Comparison of ENCODE assay signal across 8 cellular contexts in genomic region chr3:8964436-8965370, GRCh38. TPM values are rescaled to one million over a fixed set of nuclear protein-coding genes. Genes with fewer than 3 reads are reported as not detected.
A peak's percentile ranks its signal among the peaks of the same experiment; 100 is the strongest.
DNase-seq lines count a peak whose midpoint lies in the region; ATAC-seq and TF ChIP-seq lines count a peak whose summit lies in the region.

No MANE protein-coding gene starts in this region.

- no peaks in the 10 kb centered on the region for H3K9me3 Mint-ChIP-seq in activated T-cell treated with anti-CD3 and anti-CD28 coated beads, Interleukin-2, amount 50 U/mL, for 4 hours
- no peaks in the 10 kb centered on the region for H3K9me3 Mint-ChIP-seq in activated CD8-positive, alpha-beta T cell treated with anti-CD3 and anti-CD28 coated beads for 36 hours

- CTCF ChIA-PET in activated CD8-positive, alpha-beta T cell treated with anti-CD3 and anti-CD28 coated beads for 36 hours (lab: Charles Lee) = interaction anchor here (1.1 to 1.3 kb wide), 2 partner anchors 23 to 338 kb away, joined by 3 to 6 read pairs; no protein-coding TSS in a partner anchor

- ATAC-seq in activated T-cell treated with anti-CD3 and anti-CD28 coated beads, Interleukin-2, amount 50 U/mL, for 4 hours = no peak
- no peak for ATAC-seq in T-helper 17 cell
- no peak for ATAC-seq in activated CD8-positive, alpha-beta T cell treated with anti-CD3 and anti-CD28 coated beads for 36 hours

- H3K36me3 Mint-ChIP-seq in activated T-cell treated with anti-CD3 and anti-CD28 coated beads, Interleukin-2, amount 50 U/mL, for 4 hours (ENCODE audit: insufficient read depth) = no peaks in the 10 kb centered on the region
- H3K36me3 Mint-ChIP-seq in T-helper 17 cell (ENCODE audit: low read depth) = peaks cover 3% of the 10 kb centered on the region
- H3K36me3 Mint-ChIP-seq in activated CD8-positive, alpha-beta T cell treated with anti-CD3 and anti-CD28 coated beads for 36 hours (ENCODE audit: low read depth) = peaks cover 16% of the 10 kb centered on the region

- H3K4me1 Mint-ChIP-seq in activated T-cell treated with anti-CD3 and anti-CD28 coated beads, Interleukin-2, amount 50 U/mL, for 4 hours (ENCODE audit: low read depth) = peaks cover 21% of the 10 kb centered on the region
- peaks cover 20% of the 10 kb centered on the region for H3K4me1 Mint-ChIP-seq in T-helper 17 cell
- H3K4me1 Mint-ChIP-seq in activated CD8-positive, alpha-beta T cell treated with anti-CD3 and anti-CD28 coated beads for 36 hours (ENCODE audit: low read depth) = peaks cover 24% of the 10 kb centered on the region

- POLR2A ChIA-PET in activated CD8-positive, alpha-beta T cell treated with anti-CD3 and anti-CD28 coated beads for 36 hours (lab: Charles Lee) = interaction anchor here (1.1 kb wide), 1 partner anchor 12 kb away, joined by 3 read pairs; no protein-coding TSS in a partner anchor

- peak overlapping the region; percentile 95 for H3K4me3 Mint-ChIP-seq in activated T-cell treated with anti-CD3 and anti-CD28 coated beads, Interleukin-2, amount 50 U/mL, for 4 hours
- peak overlapping the region; percentile 96 for H3K4me3 Mint-ChIP-seq in T-helper 17 cell
- no peak overlapping the region for H3K4me3 Mint-ChIP-seq in activated CD8-positive, alpha-beta T cell treated with anti-CD3 and anti-CD28 coated beads for 36 hours

- H3K9me3 ChIP-seq in T-helper 17 cell (ENCODE audit: control insufficient read depth, low read length, poor library complexity, severe bottlenecking) = no peaks in the 10 kb centered on the region

- peaks cover 6% of the 10 kb centered on the region for H3K27me3 Mint-ChIP-seq in activated T-cell treated with anti-CD3 and anti-CD28 coated beads, Interleukin-2, amount 50 U/mL, for 4 hours (ENCODE audit: low read depth)
- peaks cover 23% of the 10 kb centered on the region for H3K27me3 Mint-ChIP-seq in T-helper 17 cell
- peaks cover 4% of the 10 kb centered on the region for H3K27me3 Mint-ChIP-seq in activated CD8-positive, alpha-beta T cell treated with anti-CD3 and anti-CD28 coated beads for 36 hours

- intact Hi-C loops in activated CD8-positive, alpha-beta T cell treated with anti-CD3 and anti-CD28 coated beads for 36 hours (cut with micrococcal nuclease) = no loop called here

- no peak for TF ChIP-seq CTCF in activated CD8-positive, alpha-beta T cell treated with anti-CD3 and anti-CD28 coated beads for 36 hours (IDR thresholded peaks at IDR 0.05)

- H3K27ac Mint-ChIP-seq in T-helper 17 cell = peak overlapping the region; percentile 21
- H3K27ac Mint-ChIP-seq in activated CD8-positive, alpha-beta T cell treated with anti-CD3 and anti-CD28 coated beads for 36 hours = no peak overlapping the region

- DNase-seq in activated T-cell treated with anti-CD3 and anti-CD28 coated beads, Interleukin-2, amount 50 U/mL, for 4 hours = no peak
- DNase-seq in activated T-cell treated with anti-CD3 and anti-CD28 coated beads, Interleukin-2, amount 50 U/mL, for 48 hours = no peak
- no peak for DNase-seq in T-helper 17 cell
- DNase-seq in glomerular visceral epithelial cell (ENCODE audit: extremely low spot score) = peak; percentile 68
- peak; percentile 67 for DNase-seq in stromal cell of bone marrow (ENCODE audit: low read depth)
- DNase-seq in DMS79 treated with DMSO at 0.1 percent for 48 hours (lab: John Stamatoyannopoulos, UW) = no peak
- no peak for DNase-seq in activated CD8-positive, alpha-beta T cell treated with anti-CD3 and anti-CD28 coated beads for 36 hours
- DNase-seq in NCI-H748 (lab: John Stamatoyannopoulos, UW; ENCODE audit: unreplicated experiment) = no peak

RNA-seq across cellular contexts. Expression of gene RAD18, which starts 1.4 kb away (rescaled TPM):
- total RNA-seq in activated T-cell treated with anti-CD3 and anti-CD28 coated beads, Interleukin-2, amount 50 U/mL, for 4 hours = 10 to 100 TPM; 32.5 to 45.0 (median 38.0) TPM
- 10 to 100 TPM; 13.8 to 23.0 TPM for total RNA-seq in T-helper 17 cell
- 10 to 100 TPM; 47.4 to 50.3 TPM for total RNA-seq in activated CD8-positive, alpha-beta T cell treated with anti-CD3 and anti-CD28 coated beads for 36 hours

Comparison
In these comparisons a context has a peak if more than half of its experiments do, and no peak if none do; other contexts are left out.
1. DNase-seq: peak in glomerular visceral epithelial cell (single experiment) and stromal cell of bone marrow (single experiment); none in activated T-cell treated with anti-CD3 and anti-CD28 coated beads, Interleukin-2, amount 50 U/mL, for 4 hours (single experiment), activated T-cell treated with anti-CD3 and anti-CD28 coated beads, Interleukin-2, amount 50 U/mL, for 48 hours (0 of 2), T-helper 17 cell (0 of 3), DMS79 treated with DMSO at 0.1 percent for 48 hours (single experiment), activated CD8-positive, alpha-beta T cell treated with anti-CD3 and anti-CD28 coated beads for 36 hours (single experiment) and NCI-H748 (single experiment).